Comparison of ENCODE assay signal across 31 cellular contexts in genomic region chr6:151534576-151534975, GRCh38. TPM values are rescaled to one million over a fixed set of nuclear protein-coding genes. Genes with fewer than 3 reads are reported as not detected.
A peak's percentile ranks its signal among the peaks of the same experiment; 100 is the strongest.
DNase-seq lines count a peak whose midpoint lies in the region; ATAC-seq and TF ChIP-seq lines count a peak whose summit lies in the region.
"Had no signal": no experiment of that assay in that cellular context is flagged by ENCODE, and none has a peak within 500 bp of the region (broad histone marks: within the 10 kb centered on the region; RNA-seq: fewer than 3 reads in every experiment).

No MANE protein-coding gene starts in this region.

- H2BK120ac ChIP-seq in IMR-90 (ENCODE audit: low read depth, low read length), result no peak overlapping the region
- no peak overlapping the region for H2BK120ac ChIP-seq in trophoblast cell (ENCODE audit: insufficient read depth, low read length, poor library complexity)

- H3K14ac ChIP-seq in IMR-90 (replicated peaks; ENCODE audit: low read depth, low read length), result no peak overlapping the region
- no peak overlapping the region for H3K14ac ChIP-seq in trophoblast cell (ENCODE audit: low read length)

- intact Hi-C loops in IMR-90 (cut with micrococcal nuclease) (no loop called here), left lung (cut with DNase I) (no loop called here)

- H3K23ac ChIP-seq in IMR-90 (ENCODE audit: low read depth, low read length) (no peak overlapping the region), trophoblast cell (ENCODE audit: low read length) (no peak overlapping the region)

- H2AFZ ChIP-seq in IMR-90 (replicated peaks; ENCODE audit: low read length, poor library complexity) (no peak overlapping the region), trophoblast cell (ENCODE audit: insufficient read depth, low read length, poor library complexity) (no peak overlapping the region)
- H2AFZ ChIP-seq: hepatocyte had no signal

- no peak overlapping the region for H3K56ac ChIP-seq in IMR-90 (ENCODE audit: extremely low read depth, insufficient read depth, low read length)

- peaks cover 2% of the 10 kb centered on the region; the same call in 1 of the 2 replicates for H3K9me3 ChIP-seq in IMR-90 (ENCODE audit: control insufficient read depth, insufficient read depth, low read length)
- no peaks in the 10 kb centered on the region for H3K9me3 ChIP-seq in trophoblast cell (ENCODE audit: insufficient read depth, low read depth, low read length)
- H3K9me3 ChIP-seq in left lung, result peaks cover 0 to under 1% of the 10 kb centered on the region in 2 donors
- H3K9me3 ChIP-seq: suprapubic skin had no signal

- no peak overlapping the region for H4K5ac ChIP-seq in IMR-90 (ENCODE audit: low read depth, low read length)

- TF ChIP-seq POLR2A in IMR-90 (IDR thresholded peaks at IDR 0.05; ENCODE audit: low read depth, low read length), result no peak

- no peaks in the 10 kb centered on the region for H3K79me1 ChIP-seq in IMR-90 (ENCODE audit: low read depth in 1 of 2, low read length in 2 of 2)
- H3K79me1 ChIP-seq in trophoblast cell (ENCODE audit: low read length), result no peaks in the 10 kb centered on the region

- H2BK5ac ChIP-seq in IMR-90 (ENCODE audit: low read depth, low read length, poor library complexity, severe bottlenecking) (no peak overlapping the region), trophoblast cell (ENCODE audit: low read depth, low read length, poor library complexity) (no peak overlapping the region)

- H3K79me2 ChIP-seq in trophoblast cell (ENCODE audit: control insufficient read depth, insufficient read depth, low read length, poor library complexity), result no peaks in the 10 kb centered on the region
- H3K79me2 ChIP-seq: hepatocyte had no signal

- H4K12ac ChIP-seq in trophoblast cell (ENCODE audit: low read depth, low read length), result no peak overlapping the region

- H3K9ac ChIP-seq in IMR-90 (ENCODE audit: low read depth, low read length), result no peak overlapping the region
- no peak overlapping the region for H3K9ac ChIP-seq in trophoblast cell (ENCODE audit: low read length)

- CTCF ChIA-PET in IMR-90 (lab: Yijun Ruan, JAX), result no interaction called here

- H3K4me3 ChIP-seq in IMR-90 (ENCODE audit: insufficient read depth, low read depth, low read length) (no peak overlapping the region), brain microvascular endothelial cell (ENCODE audit: low read depth, low read length) (no peak overlapping the region), trophoblast cell (ENCODE audit: low read depth, low read length) (no peak overlapping the region), left lung (no peak overlapping the region)
- H3K4me3 ChIP-seq: gastroesophageal sphincter, HAP-1, hepatocyte, lung, SK-N-MC, suprapubic skin had no signal

- H4K8ac ChIP-seq in IMR-90 (ENCODE audit: low read depth in 2 of 2, low read length in 2 of 2) (no peak overlapping the region), trophoblast cell (ENCODE audit: low read depth, low read length) (no peak overlapping the region)

- no peaks in the 10 kb centered on the region for H3K4me1 ChIP-seq in IMR-90 (ENCODE audit: control insufficient read depth, insufficient read depth, low read length)
- H3K4me1 ChIP-seq in trophoblast cell (ENCODE audit: control insufficient read depth in 1 of 2, insufficient read depth in 2 of 2, low read length in 2 of 2), result no peaks in the 10 kb centered on the region
- no peaks in the 10 kb centered on the region for H3K4me1 ChIP-seq in left lung
- H3K4me1 ChIP-seq: gastroesophageal sphincter, suprapubic skin had no signal

- H3K36me3 ChIP-seq in IMR-90 (ENCODE audit: control insufficient read depth, insufficient read depth, low read length), result no peaks in the 10 kb centered on the region
- no peaks in the 10 kb centered on the region for H3K36me3 ChIP-seq in brain microvascular endothelial cell (replicated peaks)
- no peaks in the 10 kb centered on the region for H3K36me3 ChIP-seq in trophoblast cell (ENCODE audit: control insufficient read depth in 1 of 2, insufficient read depth in 2 of 2, low read length in 2 of 2)
- no peaks in the 10 kb centered on the region for H3K36me3 ChIP-seq in left lung
- H3K36me3 ChIP-seq: gastroesophageal sphincter, HAP-1, suprapubic skin had no signal

- POLR2A ChIA-PET in IMR-90 (lab: Charles Lee; ENCODE audit: unreplicated experiment), result no interaction called here

- DNase-seq in AG08395 (ENCODE audit: low spot score) (peak; percentile 15), IMR-90 (peak; percentile 16), brain microvascular endothelial cell (peak; percentile 40), trophoblast cell (peak; percentile 74 to 91), NCI-H1694 treated with DMSO at 0.1 percent for 48 hours (lab: John Stamatoyannopoulos, UW) (no peak), T-helper 2 cell (no peak), left lung (no peak), LoVo (ENCODE audit: low spot score) (no peak)
- DNase-seq: activated CD4-positive, alpha-beta T cell treated with anti-CD3 and anti-CD28 coated beads, Interleukin-2, amount 50 U/mL, for 1 hour; activated CD4-positive, CD25-positive, alpha-beta regulatory T cell; activated gamma-delta T cell treated with Interleukin-2 at 50 U/mL for 16 hours; activated naive CD8-positive, alpha-beta T cell treated with anti-CD3 and anti-CD28 coated beads, Interleukin-2, amount 10 ng/mL, durations not matched to agents 7 days and 5 days; activated T-cell treated with anti-CD3 and anti-CD28 coated beads, Interleukin-2, amount 50 U/mL, for 4 hours; aorta; DMS 273 treated with DMSO at 0.1 percent for 48 hours; kidney glomerular epithelial cell; naive thymus-derived CD8-positive, alpha-beta T cell; NCI-H1092 treated with DMSO at 0.1 percent for 48 hours; NCI-H187; NCI-H526; nucleus accumbens; PC-3; T-helper 1 cell had no signal

- H2AK9ac ChIP-seq in IMR-90 (replicated peaks; ENCODE audit: low read depth, low read length, poor library complexity), result no peak overlapping the region

- no peaks in the 10 kb centered on the region for H3K9me1 ChIP-seq in IMR-90 (ENCODE audit: insufficient read depth, low read length)

- H3K27me3 ChIP-seq in IMR-90 (ENCODE audit: control insufficient read depth, insufficient read depth, low read length) (no peaks in the 10 kb centered on the region), brain microvascular endothelial cell (replicated peaks) (no peaks in the 10 kb centered on the region), trophoblast cell (ENCODE audit: insufficient read depth, low read length) (no peaks in the 10 kb centered on the region), left lung (no peaks in the 10 kb centered on the region)
- H3K27me3 ChIP-seq: gastroesophageal sphincter, hepatocyte, suprapubic skin had no signal

- no peak overlapping the region for H2BK12ac ChIP-seq in trophoblast cell (ENCODE audit: low read length)

- H2BK20ac ChIP-seq in IMR-90 (ENCODE audit: low read depth, low read length), result no peak overlapping the region

- no peaks in the 10 kb centered on the region for H4K20me1 ChIP-seq in IMR-90 (ENCODE audit: insufficient read depth, low read length)

- in situ Hi-C loops in IMR-90 (cut with MboI; ENCODE audit: low sequenced_read_pairs) (no loop called here), brain microvascular endothelial cell (cut with HindIII; ENCODE audit: low pct_ligation_motif_present, low sequenced_read_pairs) (no loop called here)

- no peak overlapping the region for H3K27ac ChIP-seq in IMR-90 (ENCODE audit: insufficient read depth, low read length)
- H3K27ac ChIP-seq in brain microvascular endothelial cell, result no peak overlapping the region
- H3K27ac ChIP-seq in trophoblast cell (ENCODE audit: low read depth, low read length), result no peak overlapping the region
- no peak overlapping the region for H3K27ac ChIP-seq in left lung
- H3K27ac ChIP-seq: gastroesophageal sphincter, hepatocyte, SK-N-MC, suprapubic skin had no signal

- H4K91ac ChIP-seq in IMR-90 (ENCODE audit: insufficient read depth, low read depth, low read length) (no peak overlapping the region), trophoblast cell (ENCODE audit: low read depth, low read length) (no peak overlapping the region)

- H3K18ac ChIP-seq in IMR-90 (ENCODE audit: low read depth, low read length), result no peak overlapping the region
- H3K18ac ChIP-seq in trophoblast cell (ENCODE audit: low read length), result no peak overlapping the region

- TF ChIP-seq CTCF in IMR-90 (conservative IDR thresholded peaks at IDR 0.05; ENCODE audit: low read depth, low read length), result no peak
- no peak for TF ChIP-seq CTCF in brain microvascular endothelial cell (IDR thresholded peaks at IDR 0.05; ENCODE audit: low read depth, low read length, missing control alignments)
- TF ChIP-seq CTCF in left lung (IDR thresholded peaks at IDR 0.05), result no peak

- H3K4me2 ChIP-seq in IMR-90 (ENCODE audit: low read depth, low read length), result no peak overlapping the region
- H3K4me2 ChIP-seq in trophoblast cell (ENCODE audit: low read length), result no peak overlapping the region
- H3K4me2 ChIP-seq: hepatocyte had no signal

- H2AK5ac ChIP-seq in IMR-90 (ENCODE audit: low read depth, low read length) (no peak overlapping the region), trophoblast cell (ENCODE audit: low read length) (no peak overlapping the region)

- WGBS in IMR-90 (ENCODE audit: extremely low coverage in 2 of 2, insufficient read length in 1 of 2), 2 experiments, result no CpG with 5 or more reads among the region's 3 CpGs
- no CpG with 5 or more reads among the region's 3 CpGs for WGBS in trophoblast cell (ENCODE audit: extremely low coverage, insufficient coverage, insufficient read length)

- ATAC-seq in IMR-90 (ENCODE audit: low read depth) (no peak), left lung (no peak)
- ATAC-seq: activated T-cell treated with anti-CD3 and anti-CD28 coated beads, Interleukin-2, amount 50 U/mL, for 4 hours; gastroesophageal sphincter; naive thymus-derived CD8-positive, alpha-beta T cell; PC-3; stimulated activated memory B cell treated with anti-CD40 and anti-IgM and Interleukin-4, amounts not matched to agents 10 μg/mL and 1 μg/mL and 100 μg/mL, for 72 hours had no signal

- dilution Hi-C loops in IMR-90 (cut with HindIII; ENCODE audit: low sequenced_read_pairs, unreplicated experiment), result no loop called here

- no TSS peak for BruUV-seq in IMR-90 (replicated peaks; lab: Mats Ljungman, UMichigan)

- TF ChIP-seq RAD21 in IMR-90 (IDR thresholded peaks at IDR 0.05; ENCODE audit: low read length), result no peak

- no peak overlapping the region for H3K4ac ChIP-seq in IMR-90 (ENCODE audit: low read depth, low read length)
- H3K4ac ChIP-seq in trophoblast cell (ENCODE audit: low read depth, low read length), result no peak overlapping the region

- H2BK15ac ChIP-seq in IMR-90 (ENCODE audit: low read depth, low read length), result no peak overlapping the region

TF ChIP-seq in IMR-90, 13 proteins besides CTCF, POLR2A, EP300 and RAD21 (continues in another document):
- TF ChIP-seq CEBPB (IDR thresholded peaks at IDR 0.05; ENCODE audit: low read depth, low read length) (no peak), RFX5 (IDR thresholded peaks at IDR 0.05; ENCODE audit: low read depth, low read length) (no peak), SMC3 (IDR thresholded peaks at IDR 0.05; ENCODE audit: low read depth, low read length) (no peak), MAFK (IDR thresholded peaks at IDR 0.05; ENCODE audit: low read depth, low read length) (no peak)

RNA-seq across cellular contexts. Expression of gene CCDC170, which starts 40.8 kb away (rescaled TPM):
- 0.28 and 0.54 TPM in 2 replicates for total RNA-seq in IMR-90 (2012; rRNA removed)
- 0.12 and 0.14 TPM in 2 replicates for polyA plus RNA-seq in IMR-90 (2012; rRNA removed)
- polyA plus RNA-seq in IMR-90 (2012; cell fraction: cytosol; rRNA removed), result 0.03 and 0.47 TPM in 2 replicates
- polyA plus RNA-seq in IMR-90 (2012; cell fraction: nucleus; rRNA removed; ENCODE audit: low replicate concordance), result 0.01 and 0.21 TPM in 2 replicates
- 0.10 and 0.19 TPM in 2 replicates for polyA plus RNA-seq in trophoblast cell (2013)
- total RNA-seq in left lung, result 1 to 10 TPM; 1.7 to 4.6 TPM
- total RNA-seq: activated naive CD8-positive, alpha-beta T cell treated with anti-CD3 and anti-CD28 coated beads, Interleukin-2, amount 10 ng/mL, durations not matched to agents 7 days and 5 days; activated T-cell treated with anti-CD3 and anti-CD28 coated beads, Interleukin-2, amount 50 U/mL, for 4 hours; G401; naive thymus-derived CD8-positive, alpha-beta T cell; PC-3 had no signal

Comparison
In these comparisons a context has a peak if more than half of its experiments do, and no peak if none do; other contexts are left out.
1. DNase-seq: peak in AG08395 (single experiment), IMR-90 (single experiment), brain microvascular endothelial cell (single experiment) and trophoblast cell (2 of 2); none in NCI-H1694 treated with DMSO at 0.1 percent for 48 hours (single experiment), T-helper 2 cell (0 of 5), left lung (0 of 2) and LoVo (single experiment).